In genomic region chr10:101691081-101691480, GRCh38 we compare ENCODE assay signal across 25 cellular contexts. TPM values are rescaled to one million over a fixed set of nuclear protein-coding genes. Genes with fewer than 3 reads are reported as not detected.
DNase-seq lines count a peak whose midpoint lies in the region; ATAC-seq and TF ChIP-seq lines count a peak whose summit lies in the region.
"Had no signal": no experiment of that assay in that cellular context is flagged by ENCODE, and none has a peak within 500 bp of the region (broad histone marks: within the 10 kb centered on the region; RNA-seq: fewer than 3 reads in every experiment).

No MANE protein-coding gene starts in this region.

- H3K9me3 ChIP-seq in CD8-positive, alpha-beta T cell (ENCODE audit: low read length) = no peaks in the 10 kb centered on the region
- H3K9me3 ChIP-seq in Loucy (ENCODE audit: insufficient read depth, low read depth, low read length) = no peaks in the 10 kb centered on the region
- no peaks in the 10 kb centered on the region for H3K9me3 ChIP-seq in neural progenitor cell (ENCODE audit: low read depth)
- H3K9me3 ChIP-seq in mesenchymal stem cell (ENCODE audit: control insufficient read depth, low read length) = no peaks in the 10 kb centered on the region
- H3K9me3 ChIP-seq: stomach, vagina had no signal

- H3K14ac ChIP-seq in mesenchymal stem cell (ENCODE audit: low read length in 2 of 2) = no peak overlapping the region

- intact Hi-C loops in CD8-positive, alpha-beta T cell (cut with DNase I, micrococcal nuclease) = loop anchor here (5.0 to 10.0 kb wide), 8 partner anchors 91 to 951 kb away; partner anchors contain the start of genes NPM3 (in 2 of the 2), BTRC (in 1 of the 2), KAZALD1 (in 1 of the 2) and LZTS2 (in 1 of the 2)

- peaks cover 79% of the 10 kb centered on the region for H3K4me1 Mint-ChIP-seq in CD8-positive, alpha-beta T cell (ENCODE audit: low read depth)
- H3K4me1 Mint-ChIP-seq in endothelial cell (ENCODE audit: unreplicated experiment) = peaks cover 44% of the 10 kb centered on the region
- peaks cover 19% of the 10 kb centered on the region for H3K4me1 Mint-ChIP-seq in neural progenitor cell

- H2AFZ ChIP-seq in Loucy (ENCODE audit: low read length) (no peak overlapping the region), neural progenitor cell (replicated peaks) (no peak overlapping the region), mesenchymal stem cell (ENCODE audit: low read depth, low read length) (no peak overlapping the region)

- no peak overlapping the region for H2BK12ac ChIP-seq in mesenchymal stem cell (ENCODE audit: low read length in 2 of 2)

- WGBS in mesenchymal stem cell = 82% methylated on average over 6 of the region's 7 CpGs

- no peak overlapping the region for H3K27ac ChIP-seq in CD8-positive, alpha-beta T cell (ENCODE audit: low read depth, low read length)
- H3K27ac ChIP-seq in neural progenitor cell = no peak overlapping the region
- no peak overlapping the region for H3K27ac ChIP-seq in mesenchymal stem cell (ENCODE audit: low read length, poor library complexity, severe bottlenecking)
- H3K27ac ChIP-seq: vagina had no signal

- H3K9ac ChIP-seq in Loucy (ENCODE audit: low read depth, low read length, poor library complexity, severe bottlenecking) (no peak overlapping the region), neural progenitor cell (peak overlapping the region; percentile 18), mesenchymal stem cell (ENCODE audit: low read length) (no peak overlapping the region)

- DNase-seq in CD8-positive, alpha-beta T cell = no peak
- DNase-seq in endothelial cell (ENCODE audit: low spot score) (no peak), neural progenitor cell (ENCODE audit: low spot score) (no peak), mesenchymal stem cell (no peak), HEK293T (ENCODE audit: extremely low spot score) (no peak), SKM-1 treated with dmso at 0.1 percent for 144 hours (lab: John Stamatoyannopoulos, UW; ENCODE audit: unreplicated experiment) (no peak)
- no peak for DNase-seq in activated CD8-positive, alpha-beta memory T cell treated with anti-CD3 and anti-CD28 coated beads for 24 hours
- DNase-seq: activated CD4-positive, alpha-beta T cell treated with anti-CD3 and anti-CD28 coated beads, Interleukin-2, amount 10 ng/mL, durations not matched to agents 7 days and 5 days; activated naive CD4-positive, alpha-beta T cell treated with anti-CD3 and anti-CD28 coated beads for 36 hours; activated T-cell treated with anti-CD3 and anti-CD28 coated beads for 4 hours; cortex of kidney; foreskin fibroblast; HCEC 1CT; Kasumi-1; midbrain; NCI-H146; NCI-H226; NK-92 treated with Interleukin-12 subunit alpha and Interleukin-12 subunit beta, amount 100 ng/mL, for 24 hours; RPMI8226; stimulated activated CD4-positive, alpha-beta T cell treated with anti-CD3 and anti-CD28 coated beads, Interleukin-1b, Interleukin-23, amount 100 ng/mL, for 48 hours; stomach; SW 1271 had no signal

- peaks cover 36% of the 10 kb centered on the region for H3K4me1 ChIP-seq in CD8-positive, alpha-beta T cell (ENCODE audit: insufficient read depth, low read length)
- peaks cover 57% of the 10 kb centered on the region for H3K4me1 ChIP-seq in Loucy (ENCODE audit: insufficient read depth, low read length, poor library complexity, severe bottlenecking)
- H3K4me1 ChIP-seq in neural progenitor cell = peaks cover 51% of the 10 kb centered on the region
- peaks cover 8% of the 10 kb centered on the region for H3K4me1 ChIP-seq in mesenchymal stem cell (ENCODE audit: control insufficient read depth, insufficient read depth, low read depth, low read length)

- no peaks in the 10 kb centered on the region for H3F3A ChIP-seq in Loucy (ENCODE audit: low read depth)
- peaks cover 21% of the 10 kb centered on the region for H3F3A ChIP-seq in neural progenitor cell (ENCODE audit: low read depth)

- no peak overlapping the region for H4K8ac ChIP-seq in mesenchymal stem cell (ENCODE audit: low read length)

- H2BK120ac ChIP-seq in mesenchymal stem cell (ENCODE audit: low read depth, low read length) = no peak overlapping the region

- peaks cover 27% of the 10 kb centered on the region for H3K79me1 ChIP-seq in mesenchymal stem cell (replicated peaks; ENCODE audit: low read length, poor library complexity, severe bottlenecking)

- peak overlapping the region; percentile 83 for H3K4me2 ChIP-seq in Loucy (ENCODE audit: low read depth, low read length, poor library complexity, severe bottlenecking)
- no peak overlapping the region for H3K4me2 ChIP-seq in neural progenitor cell
- no peak overlapping the region for H3K4me2 ChIP-seq in mesenchymal stem cell (ENCODE audit: low read length, poor library complexity, severe bottlenecking)

- H3K27me3 ChIP-seq in CD8-positive, alpha-beta T cell (ENCODE audit: insufficient read depth, low read length) = no peaks in the 10 kb centered on the region
- H3K27me3 ChIP-seq in Loucy (ENCODE audit: insufficient read depth, low read length, poor library complexity, severe bottlenecking) (no peaks in the 10 kb centered on the region), neural progenitor cell (no peaks in the 10 kb centered on the region), mesenchymal stem cell (ENCODE audit: control insufficient read depth in 1 of 2, insufficient read depth in 1 of 2, low read length in 2 of 2) (no peaks in the 10 kb centered on the region)
- H3K27me3 ChIP-seq: stomach, vagina had no signal

- H4K91ac ChIP-seq in mesenchymal stem cell (ENCODE audit: low read length) = no peak overlapping the region

- no peaks in the 10 kb centered on the region for H3K9me3 Mint-ChIP-seq in CD8-positive, alpha-beta T cell
- H3K9me3 Mint-ChIP-seq in endothelial cell (ENCODE audit: unreplicated experiment) = no peaks in the 10 kb centered on the region
- no peaks in the 10 kb centered on the region for H3K9me3 Mint-ChIP-seq in neural progenitor cell
- H3K9me3 Mint-ChIP-seq: activated CD4-positive, alpha-beta T cell treated with anti-CD3 and anti-CD28 coated beads, Interleukin-2, amount 10 ng/mL, durations not matched to agents 7 days and 5 days; activated naive CD4-positive, alpha-beta T cell treated with anti-CD3 and anti-CD28 coated beads for 36 hours had no signal

- H4K20me1 ChIP-seq in Loucy (ENCODE audit: insufficient read depth, low read length, poor library complexity, severe bottlenecking) (peaks cover 42% of the 10 kb centered on the region), neural progenitor cell (ENCODE audit: low read depth) (peaks cover 12% of the 10 kb centered on the region)

- no peak for ATAC-seq in CD8-positive, alpha-beta T cell
- ATAC-seq: sciatic nerve had no signal

- H2BK15ac ChIP-seq in mesenchymal stem cell (ENCODE audit: low read depth, poor library complexity, severe bottlenecking) = no peak overlapping the region

- CTCF ChIA-PET in CD8-positive, alpha-beta T cell (lab: Charles Lee) = no interaction called here
- CTCF ChIA-PET in HEK293T (lab: Yijun Ruan, JAX) = no interaction called here

- H3K36me3 ChIP-seq in CD8-positive, alpha-beta T cell (ENCODE audit: insufficient read depth, low read length) = no peaks in the 10 kb centered on the region
- no peaks in the 10 kb centered on the region for H3K36me3 ChIP-seq in Loucy (ENCODE audit: insufficient read depth, low read length)
- no peaks in the 10 kb centered on the region for H3K36me3 ChIP-seq in neural progenitor cell
- H3K36me3 ChIP-seq in mesenchymal stem cell (ENCODE audit: control insufficient read depth in 1 of 2, insufficient read depth in 2 of 2, low read depth in 1 of 2, low read length in 2 of 2) = peaks cover 0 to 5% of the 10 kb centered on the region in 2 experiments
- H3K36me3 ChIP-seq: vagina had no signal

- peak overlapping the region in 1 of 2 experiments; percentile 32 for H3K18ac ChIP-seq in mesenchymal stem cell (ENCODE audit: low read depth in 1 of 2, low read length in 2 of 2)

- peaks cover 39% of the 10 kb centered on the region for H3K36me3 Mint-ChIP-seq in CD8-positive, alpha-beta T cell
- H3K36me3 Mint-ChIP-seq in endothelial cell (ENCODE audit: low read depth, unreplicated experiment) (no peaks in the 10 kb centered on the region), neural progenitor cell (no peaks in the 10 kb centered on the region)

- POLR2A ChIA-PET in CD8-positive, alpha-beta T cell (lab: Charles Lee) = no interaction called here
- POLR2A ChIA-PET in HEK293T (lab: Yijun Ruan, JAX) = no interaction called here

- no peak overlapping the region for H3K23ac ChIP-seq in mesenchymal stem cell (ENCODE audit: low read length in 2 of 2)

- no peak overlapping the region for H3K4ac ChIP-seq in mesenchymal stem cell (ENCODE audit: low read depth in 1 of 2, low read length in 2 of 2)

- H3K27me3 Mint-ChIP-seq in CD8-positive, alpha-beta T cell (ENCODE audit: low read depth) = no peaks in the 10 kb centered on the region
- peaks cover 5% of the 10 kb centered on the region for H3K27me3 Mint-ChIP-seq in endothelial cell (ENCODE audit: unreplicated experiment)
- H3K27me3 Mint-ChIP-seq in neural progenitor cell (ENCODE audit: insufficient read depth, low read depth) = peaks cover 7% of the 10 kb centered on the region
- H3K27me3 Mint-ChIP-seq: activated CD4-positive, alpha-beta T cell treated with anti-CD3 and anti-CD28 coated beads, Interleukin-2, amount 10 ng/mL, durations not matched to agents 7 days and 5 days had no signal

- H3K9me2 ChIP-seq in Loucy (replicated peaks; ENCODE audit: low read depth, low read length) = no peaks in the 10 kb centered on the region

- TF ChIP-seq CTCF in CD8-positive, alpha-beta T cell (IDR thresholded peaks at IDR 0.05) = no peak
- no peak for TF ChIP-seq CTCF in Loucy (conservative IDR thresholded peaks at IDR 0.05; ENCODE audit: low read length)
- TF ChIP-seq CTCF in endothelial cell (IDR thresholded peaks at IDR 0.05; ENCODE audit: unreplicated experiment) = no peak
- TF ChIP-seq CTCF in neural progenitor cell (IDR thresholded peaks at IDR 0.05) = no peak

- peak overlapping the region; percentile 77 for H3K27ac Mint-ChIP-seq in CD8-positive, alpha-beta T cell
- peak overlapping the region; percentile 43 for H3K27ac Mint-ChIP-seq in endothelial cell (ENCODE audit: unreplicated experiment)
- H3K27ac Mint-ChIP-seq in neural progenitor cell = no peak overlapping the region
- H3K27ac Mint-ChIP-seq: activated CD4-positive, alpha-beta T cell treated with anti-CD3 and anti-CD28 coated beads, Interleukin-2, amount 10 ng/mL, durations not matched to agents 7 days and 5 days; activated naive CD4-positive, alpha-beta T cell treated with anti-CD3 and anti-CD28 coated beads for 36 hours had no signal

- H3K79me2 ChIP-seq in Loucy (ENCODE audit: insufficient read depth, low read length) (peaks cover 92% of the 10 kb centered on the region), neural progenitor cell (ENCODE audit: low read depth) (peaks cover 88% of the 10 kb centered on the region)

- no peak overlapping the region for H2AK5ac ChIP-seq in mesenchymal stem cell (ENCODE audit: low read length, severe bottlenecking)

- H3K4me3 ChIP-seq in CD8-positive, alpha-beta T cell (ENCODE audit: low read depth, low read length) = no peak overlapping the region
- H3K4me3 ChIP-seq in Loucy (ENCODE audit: low read length, poor library complexity, severe bottlenecking) (peak overlapping the region; percentile 26), neural progenitor cell (no peak overlapping the region), mesenchymal stem cell (ENCODE audit: insufficient read depth in 1 of 2, low read depth in 1 of 2, low read length in 2 of 2) (no peak overlapping the region)
- H3K4me3 ChIP-seq: stomach, vagina had no signal

- no peak overlapping the region for H3K4me3 Mint-ChIP-seq in CD8-positive, alpha-beta T cell
- H3K4me3 Mint-ChIP-seq in endothelial cell (ENCODE audit: unreplicated experiment) = peak overlapping the region; percentile 43
- H3K4me3 Mint-ChIP-seq in neural progenitor cell = no peak overlapping the region
- H3K4me3 Mint-ChIP-seq: activated CD4-positive, alpha-beta T cell treated with anti-CD3 and anti-CD28 coated beads, Interleukin-2, amount 10 ng/mL, durations not matched to agents 7 days and 5 days; activated naive CD4-positive, alpha-beta T cell treated with anti-CD3 and anti-CD28 coated beads for 36 hours had no signal

- H2BK5ac ChIP-seq in mesenchymal stem cell (ENCODE audit: low read depth, low read length, poor library complexity, severe bottlenecking) = no peak overlapping the region

RNA-seq across cellular contexts. Expression of gene FBXW4, which starts 3.9 kb away (rescaled TPM):
- 10 to 100 TPM; 75.4 to 76.1 TPM for total RNA-seq in CD8-positive, alpha-beta T cell
- total RNA-seq in endothelial cell (ENCODE audit: unreplicated experiment) (36.0 TPM), neural progenitor cell (ENCODE audit: low replicate concordance) (36.3 and 46.0 TPM in 2 replicates)
- 18.0 TPM for polyA plus RNA-seq in mesenchymal stem cell (2013, experiment 1 of 2)
- polyA plus RNA-seq in mesenchymal stem cell (2013, experiment 2 of 2) = 16.8 TPM
